In genomic region chr1:65001238-65001792, GRCh38 we compare ENCODE assay signal across 8 cellular contexts. TPM values are rescaled to one million over a fixed set of nuclear protein-coding genes. Genes with fewer than 3 reads are reported as not detected.
DNase-seq lines count a peak whose midpoint lies in the region; ATAC-seq and TF ChIP-seq lines count a peak whose summit lies in the region.

No MANE protein-coding gene starts in this region.

- DNase-seq in GM03348 (ENCODE audit: low spot score): peak; percentile 87
- DNase-seq in activated CD4-positive, CD25-positive, alpha-beta regulatory T cell (lab: John Stamatoyannopoulos, UW): peak; percentile 27 to 43 (median 40)
- peak in 1 of 2 donors; percentile 44 for DNase-seq in breast epithelium (ENCODE audit: low spot score in 2 of 2)
- DNase-seq in lower lobe of right lung: peak; percentile 82
- DNase-seq in stimulated activated CD8-positive, alpha-beta memory T cell treated with anti-CD3 and anti-CD28 coated beads, Interleukin-15, amount 100 ng/mL, for 48 hours (ENCODE audit: low read depth in 2 of 2): peak; percentile 76 to 80
- no peak for DNase-seq in NCI-H69 (lab: John Stamatoyannopoulos, UW)

- intact Hi-C loops in breast epithelium (cut with DNase I; ENCODE audit: low total_unique reads): no loop called here
- intact Hi-C loops in lower lobe of right lung (cut with DNase I): no loop called here

- H3K9me3 ChIP-seq in breast epithelium (no peaks in the 10 kb centered on the region), lower lobe of right lung (no peaks in the 10 kb centered on the region)

- no peaks in the 10 kb centered on the region for H3K27me3 ChIP-seq in breast epithelium
- no peaks in the 10 kb centered on the region for H3K27me3 ChIP-seq in lower lobe of right lung (ENCODE audit: low read depth)

- TF ChIP-seq CTCF in breast epithelium (IDR thresholded peaks at IDR 0.05) (peak in 1 of 3 donors; percentile 6), lower lobe of right lung (IDR thresholded peaks at IDR 0.05) (peak; percentile 14)

- H3K4me1 ChIP-seq in breast epithelium (peaks cover 6 to 10% of the 10 kb centered on the region in 2 donors), lower lobe of right lung (peaks cover 32% of the 10 kb centered on the region)

- no peak for TF ChIP-seq POLR2A in breast epithelium (IDR thresholded peaks at IDR 0.05)

- H3K4me3 ChIP-seq in breast epithelium (peak overlapping the region in 1 of 3 donors; percentile 89), lower lobe of right lung (peak overlapping the region; percentile 68)

- H3K36me3 ChIP-seq in breast epithelium (no peaks in the 10 kb centered on the region), lower lobe of right lung (no peaks in the 10 kb centered on the region)

- ATAC-seq in lower lobe of right lung (peak; percentile 53 to 70), GM18861 (IDR thresholded peaks at IDR 0.05; ENCODE audit: unreplicated experiment) (no peak), GM21515 (IDR thresholded peaks at IDR 0.05; ENCODE audit: unreplicated experiment) (no peak)

- H3K27ac ChIP-seq in breast epithelium: peak overlapping the region; percentile 98 to 100
- peak overlapping the region; percentile 96 for H3K27ac ChIP-seq in lower lobe of right lung

RNA-seq across cellular contexts. Expression of gene JAK1, which starts 35.0 kb away (rescaled TPM):
- total RNA-seq in breast epithelium (100 to 1,000 TPM; 179 to 258 (median 196) TPM), lower lobe of right lung (156 TPM)

Comparison
In these comparisons a context has a peak if more than half of its experiments do, and no peak if none do; other contexts are left out.
1. ATAC-seq: peak in lower lobe of right lung (2 of 2); none in GM18861 (single experiment) and GM21515 (single experiment).